In the genomic region with DNA sequence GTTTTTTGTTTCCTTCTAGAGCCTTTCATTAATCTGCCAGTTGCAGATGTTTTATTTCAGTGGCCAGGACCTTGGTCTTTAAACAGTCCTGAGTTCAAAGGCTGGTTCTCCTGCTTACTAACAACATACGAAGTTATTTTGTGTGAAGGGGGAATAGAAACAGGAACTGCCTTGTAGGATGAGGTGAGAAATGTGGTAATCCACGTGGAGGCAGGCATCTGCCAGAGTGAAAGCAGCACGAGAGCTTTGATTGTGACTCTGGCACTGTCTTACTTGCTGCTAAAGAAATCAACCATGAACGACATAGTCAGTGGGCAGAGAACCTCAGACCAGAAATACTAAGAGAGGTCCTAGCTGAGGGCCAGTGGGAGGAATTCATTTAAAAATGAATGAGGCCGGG, we compare ENCODE assay signal across 8 cellular contexts. TPM values are rescaled to one million over a fixed set of nuclear protein-coding genes. Genes with fewer than 3 reads are reported as not detected.
A peak's percentile ranks its signal among the peaks of the same experiment; 100 is the strongest.
DNase-seq lines count a peak whose midpoint lies in the region; ATAC-seq and TF ChIP-seq lines count a peak whose summit lies in the region.

No MANE protein-coding gene starts in this region.

- H3K27ac ChIP-seq in caudate nucleus (ENCODE audit: low read depth, low read length), result peak overlapping the region; percentile 21

- TF ChIP-seq CTCF in GM10266 (IDR thresholded peaks at IDR 0.05; ENCODE audit: control insufficient read depth, insufficient read depth, low read depth, missing control alignments), result no peak

- DNase-seq in GM10266 (ENCODE audit: extremely low spot score), result peak; percentile 68
- DNase-seq in caudate nucleus (lab: John Stamatoyannopoulos, UW), result no peak
- DNase-seq in AG20443 (ENCODE audit: low spot score), result no peak
- DNase-seq in left lobe of liver (ENCODE audit: low spot score), result no peak
- DNase-seq in NCI-H2029 (lab: John Stamatoyannopoulos, UW), result no peak

- ATAC-seq in GM19468 (IDR thresholded peaks at IDR 0.05; ENCODE audit: extremely low read depth, unreplicated experiment), result peak; percentile 67
- peak; percentile 64 for ATAC-seq in HG03521 (IDR thresholded peaks at IDR 0.05; ENCODE audit: unreplicated experiment)
- no peak for ATAC-seq in left lobe of liver
- no peak for ATAC-seq in HG03439 (IDR thresholded peaks at IDR 0.05; ENCODE audit: unreplicated experiment)

RNA-seq across cellular contexts. Expression of a gene that starts 30.4 kb away (rescaled TPM):
- total RNA-seq in left lobe of liver, result 69.1 TPM

RNA-seq across cellular contexts. Expression of a gene that starts 37.1 kb away (rescaled TPM):
- total RNA-seq in left lobe of liver, result 1.3 TPM

RNA-seq across cellular contexts. Expression of a gene that starts 41.9 kb away (rescaled TPM):
- total RNA-seq in left lobe of liver, result 1,368 TPM

Comparison
In these comparisons a context has a peak if more than half of its experiments do, and no peak if none do; other contexts are left out.
1. ATAC-seq: peak in GM19468 (single experiment) and HG03521 (single experiment); none in left lobe of liver (single experiment) and HG03439 (single experiment).